29 cellular contexts compared by ENCODE assay signal in the genomic region with DNA sequence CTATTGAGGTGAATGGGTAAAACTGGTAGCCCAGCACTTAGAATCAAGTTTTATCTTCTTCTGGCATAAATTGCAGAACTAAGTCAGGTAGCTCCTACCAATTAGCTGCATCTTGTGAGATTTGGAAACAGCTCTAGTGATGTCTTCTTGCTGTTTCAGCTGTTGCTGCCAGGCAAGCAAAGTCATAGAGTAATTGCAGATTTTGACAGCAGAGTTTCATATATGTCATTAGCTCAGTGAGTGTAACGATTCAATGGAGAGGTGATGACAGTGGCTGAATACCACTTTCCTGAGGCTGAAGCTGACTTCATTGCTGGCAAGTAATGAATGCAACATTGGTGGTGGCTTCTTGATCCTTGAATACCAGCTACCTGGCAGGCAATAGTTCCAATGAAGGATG.
"Had no signal": no experiment of that assay in that cellular context is flagged by ENCODE, and none has a peak within 500 bp of the region (broad histone marks: within the 10 kb centered on the region; RNA-seq: fewer than 3 reads in every experiment).

No MANE protein-coding gene starts in this region.

- H3K27ac Mint-ChIP-seq: naive thymus-derived CD8-positive, alpha-beta T cell; natural killer cell treated with Interleukin-12 subunit alpha and Interleukin-12 subunit beta and Interleukin-15 and Interleukin-18, amount 100 ng/mL, for 72 hours; nephron progenitor cell; neural progenitor cell; progenitor cell of endocrine pancreas; stimulated activated effector memory CD8-positive, alpha-beta T cell treated with anti-CD3 and anti-CD28 coated beads, Interleukin-12 subunit alpha, Interleukin-12 subunit beta, amount 100 ng/mL, for 72 hours; stimulated activated naive B cell treated with anti-CD40 and anti-IgM and Interleukin-4, amounts not matched to agents 10 μg/mL and 1 μg/mL and 100 μg/mL, for 72 hours; stimulated activated naive CD8-positive, alpha-beta T cell treated with anti-CD3 and anti-CD28 coated beads, Interleukin-15, Interleukin-2, amounts not matched to agents 100 ng/mL and 50 ng/mL, for 24 hours had no signal

- FAIRE-seq: small intestine had no signal

- H3K79me2 ChIP-seq: parathyroid adenoma had no signal

- H3K4me3 ChIP-seq: neural progenitor cell, ovary, psoas muscle, right lobe of liver, sigmoid colon, stomach, thoracic aorta, thyroid gland, tibial nerve, upper lobe of left lung, vagina had no signal

- H3K9ac ChIP-seq: neural progenitor cell, parathyroid adenoma had no signal

- H3K36me3 ChIP-seq: neural progenitor cell, ovary, right lobe of liver, sigmoid colon, stomach, thoracic aorta, thyroid gland, tibial nerve, upper lobe of left lung, vagina had no signal

- ATAC-seq: naive thymus-derived CD8-positive, alpha-beta T cell; natural killer cell treated with Interleukin-12 subunit alpha and Interleukin-12 subunit beta and Interleukin-15 and Interleukin-18, amount 100 ng/mL, for 72 hours; psoas muscle; right cardiac atrium; right lobe of liver; stimulated activated effector memory CD8-positive, alpha-beta T cell treated with anti-CD3 and anti-CD28 coated beads, Interleukin-12 subunit alpha, Interleukin-12 subunit beta, amount 100 ng/mL, for 72 hours; stimulated activated naive B cell treated with anti-CD40 and anti-IgM and Interleukin-4, amounts not matched to agents 10 μg/mL and 1 μg/mL and 100 μg/mL, for 72 hours had no signal

- H3K27me3 Mint-ChIP-seq: naive B cell; naive thymus-derived CD8-positive, alpha-beta T cell; natural killer cell treated with Interleukin-12 subunit alpha and Interleukin-12 subunit beta and Interleukin-15 and Interleukin-18, amount 100 ng/mL, for 72 hours; progenitor cell of endocrine pancreas; stimulated activated naive B cell treated with anti-CD40 and anti-IgM and Interleukin-4, amounts not matched to agents 10 μg/mL and 1 μg/mL and 100 μg/mL, for 72 hours; stimulated activated naive CD8-positive, alpha-beta T cell treated with anti-CD3 and anti-CD28 coated beads, Interleukin-15, Interleukin-2, amounts not matched to agents 100 ng/mL and 50 ng/mL, for 24 hours had no signal

- H2AFZ ChIP-seq: neural progenitor cell, parathyroid adenoma had no signal

- H3K9me3 Mint-ChIP-seq: nephron progenitor cell; neural progenitor cell; stimulated activated naive CD8-positive, alpha-beta T cell treated with anti-CD3 and anti-CD28 coated beads, Interleukin-15, Interleukin-2, amounts not matched to agents 100 ng/mL and 50 ng/mL, for 24 hours had no signal

- H3K4me2 ChIP-seq: neural progenitor cell had no signal

- H3K4me1 Mint-ChIP-seq: naive B cell; naive thymus-derived CD8-positive, alpha-beta T cell; nephron progenitor cell; neural progenitor cell; stimulated activated effector memory CD8-positive, alpha-beta T cell treated with anti-CD3 and anti-CD28 coated beads, Interleukin-12 subunit alpha, Interleukin-12 subunit beta, amount 100 ng/mL, for 72 hours; stimulated activated naive B cell treated with anti-CD40 and anti-IgM and Interleukin-4, amounts not matched to agents 10 μg/mL and 1 μg/mL and 100 μg/mL, for 72 hours had no signal

- H3K27ac ChIP-seq: neural progenitor cell, ovary, parathyroid adenoma, psoas muscle, right lobe of liver, sigmoid colon, stomach, thoracic aorta, thyroid gland, tibial nerve, upper lobe of left lung, vagina had no signal

- H3K4me3 Mint-ChIP-seq: naive B cell; naive thymus-derived CD8-positive, alpha-beta T cell; natural killer cell treated with Interleukin-12 subunit alpha and Interleukin-12 subunit beta and Interleukin-15 and Interleukin-18, amount 100 ng/mL, for 72 hours; nephron progenitor cell; neural progenitor cell; stimulated activated effector memory CD8-positive, alpha-beta T cell treated with anti-CD3 and anti-CD28 coated beads, Interleukin-12 subunit alpha, Interleukin-12 subunit beta, amount 100 ng/mL, for 72 hours; stimulated activated naive B cell treated with anti-CD40 and anti-IgM and Interleukin-4, amounts not matched to agents 10 μg/mL and 1 μg/mL and 100 μg/mL, for 72 hours; stimulated activated naive CD8-positive, alpha-beta T cell treated with anti-CD3 and anti-CD28 coated beads, Interleukin-15, Interleukin-2, amounts not matched to agents 100 ng/mL and 50 ng/mL, for 24 hours had no signal

- H3K4me1 ChIP-seq: neural progenitor cell, parathyroid adenoma, psoas muscle, right lobe of liver, sigmoid colon, stomach, thyroid gland, tibial nerve, upper lobe of left lung, vagina had no signal

- DNase-seq: naive B cell; naive thymus-derived CD8-positive, alpha-beta T cell; nephron progenitor cell; occipital lobe; ovary; psoas muscle; right cardiac atrium; right lobe of liver; sigmoid colon; small intestine; stimulated activated CD4-positive, alpha-beta T cell treated with anti-CD3 and anti-CD28 coated beads, Interleukin-15, amount 100 ng/mL, for 24 hours; stimulated activated CD4-positive, alpha-beta T cell treated with anti-CD3 and anti-CD28 coated beads, Interleukin-2, amount 100 ng/mL, for 24 hours; stimulated activated CD4-positive, alpha-beta T cell treated with anti-CD3 and anti-CD28 coated beads, Interleukin-2, amount 100 ng/mL, for 48 hours; stimulated activated CD4-positive, alpha-beta T cell treated with anti-CD3 and anti-CD28 coated beads, Interleukin-4, amount 100 ng/mL, for 24 hours; stimulated activated naive B cell treated with anti-CD40 and anti-IgM and Interleukin-4, amounts not matched to agents 10 μg/mL and 1 μg/mL and 100 μg/mL, for 72 hours; stimulated activated naive CD4-positive, alpha-beta T cell treated with Interleukin-2 at 50 U/mL for 16 hours; stomach; thyroid gland; trophoblast cell; upper lobe of left lung had no signal

- H3K27me3 ChIP-seq: neural progenitor cell, ovary, right lobe of liver, sigmoid colon, stomach, thyroid gland, tibial nerve, upper lobe of left lung, vagina had no signal

- H3K9me3 ChIP-seq: ovary, psoas muscle, right lobe of liver, sigmoid colon, thoracic aorta, thyroid gland, tibial nerve, upper lobe of left lung, vagina had no signal

- H3K36me3 Mint-ChIP-seq: naive B cell; natural killer cell treated with Interleukin-12 subunit alpha and Interleukin-12 subunit beta and Interleukin-15 and Interleukin-18, amount 100 ng/mL, for 72 hours; neural progenitor cell; stimulated activated effector memory CD8-positive, alpha-beta T cell treated with anti-CD3 and anti-CD28 coated beads, Interleukin-12 subunit alpha, Interleukin-12 subunit beta, amount 100 ng/mL, for 72 hours; stimulated activated naive B cell treated with anti-CD40 and anti-IgM and Interleukin-4, amounts not matched to agents 10 μg/mL and 1 μg/mL and 100 μg/mL, for 72 hours had no signal
